In the genomic region with DNA sequence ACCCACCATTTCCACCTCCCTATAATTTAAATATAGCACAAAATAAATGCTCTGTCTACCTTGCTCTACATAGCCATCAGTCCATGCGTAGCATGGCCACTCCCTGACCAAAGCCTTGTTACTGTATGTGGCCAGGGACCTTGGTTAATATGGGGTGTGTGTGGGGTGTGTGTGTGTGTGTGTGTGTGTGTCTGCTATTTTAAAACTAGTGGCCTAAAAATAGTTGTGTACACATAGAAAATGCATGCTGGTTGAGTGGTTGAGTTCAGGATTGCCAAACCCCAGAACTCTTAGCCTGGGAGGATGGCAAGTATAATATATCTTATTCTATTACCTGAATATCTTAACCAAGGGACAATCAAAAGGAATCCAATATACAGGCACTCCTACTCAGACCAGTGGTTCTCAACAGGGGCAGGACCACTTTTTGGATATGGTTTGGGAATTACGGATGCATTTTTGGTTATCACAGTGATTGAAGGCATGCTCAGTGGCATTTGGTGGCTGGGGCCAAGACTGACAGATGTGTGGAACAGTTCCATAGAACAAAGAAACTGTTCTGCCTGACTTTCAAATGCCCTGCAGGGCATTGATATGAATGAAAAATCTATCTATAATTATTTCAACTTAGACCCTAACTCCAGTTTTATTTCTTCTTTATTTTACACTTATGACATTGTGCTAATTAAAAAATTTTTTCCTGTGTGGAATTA, we compare ENCODE assay signal across 13 cellular contexts.
DNase-seq lines count a peak whose midpoint lies in the region; ATAC-seq, FAIRE-seq and TF ChIP-seq lines count a peak whose summit lies in the region.
"Had no signal": no experiment of that assay in that cellular context is flagged by ENCODE, and none has a peak within 500 bp of the region (broad histone marks: within the 10 kb centered on the region; RNA-seq: fewer than 3 reads in every experiment).

No MANE protein-coding gene starts in this region.

- ATAC-seq in left cardiac atrium (peak; percentile 39 to 68), psoas muscle (peak; percentile 84 to 93 (median 90)), HG02642 (IDR thresholded peaks at IDR 0.05; ENCODE audit: poor library complexity, unreplicated experiment) (no peak)

- intact Hi-C loops in left cardiac atrium (cut with DNase I): loop anchor here in 1 of 2 donors (2.0 kb wide), 1 partner anchor 72 kb away; a partner anchor contains a TSS
- intact Hi-C loops in psoas muscle (cut with DNase I): loop anchor here in 1 of 2 donors (10.0 kb wide), 1 partner anchor 68 kb away; a partner anchor contains a TSS

- no peak for FAIRE-seq in GM12892 (lab: Jason Lieb, UNC)
- FAIRE-seq: bronchial epithelial cell had no signal

- WGBS in psoas muscle, 3 donors: 23 to 51% (median 36%) methylated on average over 2 of the region's 2 CpGs

- peak; percentile 40 for DNase-seq in COLO829 (ENCODE audit: low spot score)
- no peak for DNase-seq in left cardiac atrium
- DNase-seq in psoas muscle: no peak
- DNase-seq in GM12892 (ENCODE audit: insufficient read length): no peak
- no peak for DNase-seq in GM19238 (ENCODE audit: insufficient read length, low spot score)
- no peak for DNase-seq in LoVo (ENCODE audit: low spot score)
- DNase-seq: DMS79, NCI-H2081 treated with DMSO at 0.1 percent for 48 hours, SK-N-SH had no signal

- H3K4me3 ChIP-seq in psoas muscle: no peak overlapping the region

- TF ChIP-seq POLR2A in GM12892 (IDR thresholded peaks at IDR 0.05; ENCODE audit: low read depth, low read length): no peak

- no peaks in the 10 kb centered on the region for H3K27me3 ChIP-seq in psoas muscle (ENCODE audit: insufficient read depth in 3 of 3, low read length in 2 of 3)

- H3K9me3 ChIP-seq in psoas muscle: no peaks in the 10 kb centered on the region
- H3K9me3 ChIP-seq: SK-N-SH had no signal

- H3K4me1 ChIP-seq in psoas muscle: peaks cover 10% of the 10 kb centered on the region

- H3K36me3 ChIP-seq in psoas muscle (ENCODE audit: insufficient read depth in 1 of 2, low read depth in 1 of 2): no peaks in the 10 kb centered on the region

- no peak for TF ChIP-seq CTCF in psoas muscle (IDR thresholded peaks at IDR 0.05)

- H3K27ac ChIP-seq in angular gyrus (ENCODE audit: low read depth, low read length) (peak overlapping the region; percentile 91), psoas muscle (peak overlapping the region; percentile 56)
- H3K27ac ChIP-seq: HL-60 had no signal
